Comparison of ENCODE assay signal across 8 cellular contexts in the genomic region with DNA sequence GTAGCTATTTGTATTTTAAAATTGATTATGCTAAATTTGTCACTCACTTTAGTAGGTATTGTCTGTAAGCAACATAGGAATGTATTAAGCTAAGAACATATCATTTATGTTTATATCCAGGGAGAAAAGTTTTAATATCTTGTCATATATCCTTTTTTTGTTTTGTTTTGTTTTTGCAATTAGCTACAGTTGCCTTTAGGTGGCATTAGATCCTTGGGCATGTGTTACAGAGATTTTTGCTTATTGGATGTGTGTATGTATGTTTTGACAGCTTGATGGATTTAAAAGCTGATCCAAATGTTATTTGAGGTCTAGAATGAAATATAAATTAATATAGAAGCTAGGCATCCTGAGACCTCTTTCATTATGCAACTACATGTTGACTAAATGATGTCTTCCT. TPM values are rescaled to one million over a fixed set of nuclear protein-coding genes. Genes with fewer than 3 reads are reported as not detected.
DNase-seq lines count a peak whose midpoint lies in the region; ATAC-seq and TF ChIP-seq lines count a peak whose summit lies in the region.

No MANE protein-coding gene starts in this region.

- H3K27ac Mint-ChIP-seq in nephron progenitor cell, result no peak overlapping the region
- H3K27ac Mint-ChIP-seq in effector memory CD8-positive, alpha-beta T cell, result no peak overlapping the region

- H3K4me2 ChIP-seq in mammary epithelial cell (ENCODE audit: insufficient read depth, low read depth, low read length), result no peak overlapping the region

- TF ChIP-seq CTCF in mammary epithelial cell (conservative IDR thresholded peaks at IDR 0.05 in 1 of 2, IDR thresholded peaks at IDR 0.05 in 1 of 2; ENCODE audit: extremely low read depth in 1 of 2, insufficient read depth in 1 of 2, low read depth in 1 of 2, low read length in 2 of 2) (peak; percentile 53 to 67), nephron progenitor cell (IDR thresholded peaks at IDR 0.05) (peak; percentile 29)

- H3K36me3 Mint-ChIP-seq in nephron progenitor cell (ENCODE audit: low read depth), result no peaks in the 10 kb centered on the region
- H3K36me3 Mint-ChIP-seq in effector memory CD8-positive, alpha-beta T cell (ENCODE audit: insufficient read depth), result no peaks in the 10 kb centered on the region

- H4K20me1 ChIP-seq in mammary epithelial cell (ENCODE audit: insufficient read depth, low read length), result no peaks in the 10 kb centered on the region

- BruUV-seq in mammary epithelial cell (replicated peaks; lab: Mats Ljungman, UMichigan), result no TSS peak

- H3K4me1 Mint-ChIP-seq in nephron progenitor cell, result no peaks in the 10 kb centered on the region
- H3K4me1 Mint-ChIP-seq in effector memory CD8-positive, alpha-beta T cell (ENCODE audit: low read depth in 2 of 2), result no peaks in the 10 kb centered on the region

- no peaks in the 10 kb centered on the region for H3K4me1 ChIP-seq in mammary epithelial cell (ENCODE audit: insufficient read depth, low read length)

- H3K4me3 Mint-ChIP-seq in nephron progenitor cell, result no peak overlapping the region
- H3K4me3 Mint-ChIP-seq in effector memory CD8-positive, alpha-beta T cell, result no peak overlapping the region

- CTCF ChIA-PET in mammary epithelial cell (lab: Charles Lee; ENCODE audit: low non-redundant PET), result interaction anchor here (0.6 to 0.7 kb wide), 6 partner anchors 17 to 1881 kb away, joined by 3 to 5 read pairs (median 3); no protein-coding TSS in a partner anchor

- H2AFZ ChIP-seq in mammary epithelial cell (ENCODE audit: low read depth, low read length), result no peak overlapping the region

- H3K27ac ChIP-seq in mammary epithelial cell (ENCODE audit: insufficient read depth, low read depth, low read length), result no peak overlapping the region

- peak; percentile 80 for TF ChIP-seq RAD21 in Ishikawa (IDR thresholded peaks at IDR 0.05; ENCODE audit: low read depth)

- no peaks in the 10 kb centered on the region for H3K36me3 ChIP-seq in mammary epithelial cell (ENCODE audit: insufficient read depth, low read length)

- DNase-seq in DMS53 treated with DMSO at 0.1 percent for 48 hours (lab: John Stamatoyannopoulos, UW; ENCODE audit: unreplicated experiment) (peak; percentile 12), mammary epithelial cell (peak; percentile 23), nephron progenitor cell (no peak), NCI-H1436 (lab: John Stamatoyannopoulos, UW) (no peak), epidermal melanocyte (ENCODE audit: insufficient read length, low spot score) (no peak)
- no peak for DNase-seq in effector memory CD8-positive, alpha-beta T cell

- in situ Hi-C loops in mammary epithelial cell (cut with MboI; ENCODE audit: low sequenced_read_pairs in 2 of 2), result loop anchor here in 1 of 2 donors (25.0 kb wide), 1 partner anchor 1696 kb away; no protein-coding TSS in a partner anchor

- peaks cover 7% of the 10 kb centered on the region for H3K27me3 Mint-ChIP-seq in nephron progenitor cell (ENCODE audit: low read depth, poor library complexity)
- peaks cover 11 to 15% of the 10 kb centered on the region in 2 donors for H3K27me3 Mint-ChIP-seq in effector memory CD8-positive, alpha-beta T cell

- no peaks in the 10 kb centered on the region for H3K9me3 ChIP-seq in mammary epithelial cell (replicated peaks; ENCODE audit: insufficient read depth, low read length)

- TF ChIP-seq EP300 in Ishikawa (IDR thresholded peaks at IDR 0.05; ENCODE audit: borderline replicate concordance), result no peak

- no peaks in the 10 kb centered on the region for H3K79me2 ChIP-seq in mammary epithelial cell (ENCODE audit: insufficient read depth, low read length)

- no peak for ATAC-seq in HG02759 (IDR thresholded peaks at IDR 0.05; ENCODE audit: unreplicated experiment)
- ATAC-seq in effector memory CD8-positive, alpha-beta T cell (replicated peaks), result no peak

- H3K9me3 Mint-ChIP-seq in nephron progenitor cell, result peaks cover 6% of the 10 kb centered on the region
- no peaks in the 10 kb centered on the region for H3K9me3 Mint-ChIP-seq in effector memory CD8-positive, alpha-beta T cell

- dilution Hi-C loops in mammary epithelial cell (cut with HindIII; ENCODE audit: low sequenced_read_pairs), result no loop called here

- H3K27me3 ChIP-seq in mammary epithelial cell (ENCODE audit: insufficient read depth, low read length), result no peaks in the 10 kb centered on the region

- no peak overlapping the region for H3K4me3 ChIP-seq in mammary epithelial cell (replicated peaks in 1 of 3; ENCODE audit: insufficient read depth in 1 of 3, low read depth in 2 of 3, low read length in 3 of 3)

- H3K9ac ChIP-seq in mammary epithelial cell (ENCODE audit: insufficient read depth, low read length), result no peak overlapping the region

- intact Hi-C loops in mammary epithelial cell (cut with micrococcal nuclease), result loop anchor here (1.0 to 10.0 kb wide), 4 partner anchors 62 to 1698 kb away; a partner anchor contains a TSS

TF ChIP-seq in Ishikawa, 13 proteins besides CTCF, POLR2A, EP300 and RAD21:
- TF ChIP-seq TAF1 (IDR thresholded peaks at IDR 0.05; ENCODE audit: low read depth), result no peak
- TF ChIP-seq, protein P1, sequence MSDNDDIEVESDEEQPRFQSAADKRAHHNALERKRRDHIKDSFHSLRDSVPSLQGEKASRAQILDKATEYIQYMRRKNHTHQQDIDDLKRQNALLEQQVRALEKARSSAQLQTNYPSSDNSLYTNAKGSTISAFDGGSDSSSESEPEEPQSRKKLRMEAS (IDR thresholded peaks at IDR 0.05), result no peak
- TF ChIP-seq TEAD4 (IDR thresholded peaks at IDR 0.05), result no peak
- TF ChIP-seq, protein P2, sequence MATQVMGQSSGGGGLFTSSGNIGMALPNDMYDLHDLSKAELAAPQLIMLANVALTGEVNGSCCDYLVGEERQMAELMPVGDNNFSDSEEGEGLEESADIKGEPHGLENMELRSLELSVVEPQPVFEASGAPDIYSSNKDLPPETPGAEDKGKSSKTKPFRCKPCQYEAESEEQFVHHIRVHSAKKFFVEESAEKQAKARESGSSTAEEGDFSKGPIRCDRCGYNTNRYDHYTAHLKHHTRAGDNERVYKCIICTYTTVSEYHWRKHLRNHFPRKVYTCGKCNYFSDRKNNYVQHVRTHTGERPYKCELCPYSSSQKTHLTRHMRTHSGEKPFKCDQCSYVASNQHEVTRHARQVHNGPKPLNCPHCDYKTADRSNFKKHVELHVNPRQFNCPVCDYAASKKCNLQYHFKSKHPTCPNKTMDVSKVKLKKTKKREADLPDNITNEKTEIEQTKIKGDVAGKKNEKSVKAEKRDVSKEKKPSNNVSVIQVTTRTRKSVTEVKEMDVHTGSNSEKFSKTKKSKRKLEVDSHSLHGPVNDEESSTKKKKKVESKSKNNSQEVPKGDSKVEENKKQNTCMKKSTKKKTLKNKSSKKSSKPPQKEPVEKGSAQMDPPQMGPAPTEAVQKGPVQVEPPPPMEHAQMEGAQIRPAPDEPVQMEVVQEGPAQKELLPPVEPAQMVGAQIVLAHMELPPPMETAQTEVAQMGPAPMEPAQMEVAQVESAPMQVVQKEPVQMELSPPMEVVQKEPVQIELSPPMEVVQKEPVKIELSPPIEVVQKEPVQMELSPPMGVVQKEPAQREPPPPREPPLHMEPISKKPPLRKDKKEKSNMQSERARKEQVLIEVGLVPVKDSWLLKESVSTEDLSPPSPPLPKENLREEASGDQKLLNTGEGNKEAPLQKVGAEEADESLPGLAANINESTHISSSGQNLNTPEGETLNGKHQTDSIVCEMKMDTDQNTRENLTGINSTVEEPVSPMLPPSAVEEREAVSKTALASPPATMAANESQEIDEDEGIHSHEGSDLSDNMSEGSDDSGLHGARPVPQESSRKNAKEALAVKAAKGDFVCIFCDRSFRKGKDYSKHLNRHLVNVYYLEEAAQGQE (IDR thresholded peaks at IDR 0.05; ENCODE audit: low read depth), result no peak
- TF ChIP-seq, protein P3, sequence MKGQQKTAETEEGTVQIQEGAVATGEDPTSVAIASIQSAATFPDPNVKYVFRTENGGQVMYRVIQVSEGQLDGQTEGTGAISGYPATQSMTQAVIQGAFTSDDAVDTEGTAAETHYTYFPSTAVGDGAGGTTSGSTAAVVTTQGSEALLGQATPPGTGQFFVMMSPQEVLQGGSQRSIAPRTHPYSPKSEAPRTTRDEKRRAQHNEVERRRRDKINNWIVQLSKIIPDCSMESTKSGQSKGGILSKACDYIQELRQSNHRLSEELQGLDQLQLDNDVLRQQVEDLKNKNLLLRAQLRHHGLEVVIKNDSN (IDR thresholded peaks at IDR 0.05), result no peak
- no peak for TF ChIP-seq EGR1 (IDR thresholded peaks at IDR 0.05)
- no peak for TF ChIP-seq NFIC (IDR thresholded peaks at IDR 0.05)
- no peak for TF ChIP-seq YY1 (IDR thresholded peaks at IDR 0.05; ENCODE audit: low read depth)
- no peak for TF ChIP-seq CREB1 (IDR thresholded peaks at IDR 0.05; ENCODE audit: low read depth)
- no peak for TF ChIP-seq CEBPB (IDR thresholded peaks at IDR 0.05)
- TF ChIP-seq ZBTB7A (IDR thresholded peaks at IDR 0.05; ENCODE audit: low read depth), result no peak
- TF ChIP-seq FOXM1 (IDR thresholded peaks at IDR 0.05; ENCODE audit: borderline replicate concordance, low read depth), result no peak
- no peak for TF ChIP-seq TCF12 (IDR thresholded peaks at IDR 0.05; ENCODE audit: low read depth)

RNA-seq across cellular contexts. Expression of a gene that starts 36.1 kb away (rescaled TPM):
- total RNA-seq in mammary epithelial cell, result 10 to 100 TPM; 32.3 to 49.1 TPM
- polyA plus RNA-seq in mammary epithelial cell, result 18.2 TPM
- 53.2 TPM for polyA minus RNA-seq in mammary epithelial cell

Comparison
In these comparisons a context has a peak if more than half of its experiments do, and no peak if none do; other contexts are left out.
1. DNase-seq: peak in DMS53 treated with DMSO at 0.1 percent for 48 hours (single experiment) and mammary epithelial cell (single experiment); none in nephron progenitor cell (single experiment), NCI-H1436 (single experiment), epidermal melanocyte (single experiment) and effector memory CD8-positive, alpha-beta T cell (0 of 3).